ENCODE assay signal across 12 cellular contexts in the genomic region with DNA sequence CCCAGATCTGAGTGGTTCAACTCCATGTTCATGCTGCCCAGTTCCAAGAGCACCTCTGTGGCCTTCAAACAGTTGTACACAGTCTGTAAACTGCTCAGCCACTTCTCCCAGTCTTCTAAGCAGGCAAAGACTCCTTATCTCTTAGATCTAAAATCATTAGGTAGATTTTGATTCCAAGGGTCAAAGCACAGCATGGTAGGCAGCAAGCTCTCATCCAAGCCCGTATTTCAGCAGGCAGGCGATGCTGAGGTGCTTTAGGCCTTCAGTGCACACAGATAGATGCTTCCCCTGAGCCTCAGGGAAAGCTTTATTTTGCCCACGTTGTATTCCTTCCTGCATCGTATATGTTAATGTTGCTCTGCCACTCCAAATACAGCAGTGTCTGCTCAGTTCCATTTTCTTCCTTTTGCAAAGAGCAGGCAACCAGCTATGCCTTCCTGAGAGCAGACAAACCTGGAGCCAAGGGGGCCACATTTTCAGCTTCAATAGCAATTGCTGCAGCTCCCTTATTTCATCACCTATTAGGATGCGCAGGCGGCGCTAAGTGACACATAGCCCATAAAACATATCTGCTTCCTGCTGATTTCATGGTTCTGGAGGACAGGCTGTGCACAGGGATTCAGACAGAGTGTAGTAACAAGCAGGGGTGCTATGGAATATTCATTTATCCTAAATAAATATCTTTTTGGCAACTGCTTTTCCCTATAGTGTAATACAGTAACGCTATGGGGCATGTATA.
DNase-seq lines count a peak whose midpoint lies in the region; ATAC-seq and TF ChIP-seq lines count a peak whose summit lies in the region.
"Had no signal": no experiment of that assay in that cellular context is flagged by ENCODE, and none has a peak within 500 bp of the region (broad histone marks: within the 10 kb centered on the region; RNA-seq: fewer than 3 reads in every experiment).

No MANE protein-coding gene starts in this region.

- peaks cover 24% of the 10 kb centered on the region for H3K79me1 ChIP-seq in mesenchymal stem cell (replicated peaks; ENCODE audit: low read length, poor library complexity, severe bottlenecking)

- peak overlapping the region; percentile 32 for H3K4me2 ChIP-seq in mesenchymal stem cell (ENCODE audit: low read length, poor library complexity, severe bottlenecking)
- no peak overlapping the region for H3K4me2 ChIP-seq in MM.1S (ENCODE audit: low read depth, low read length)
- H3K4me2 ChIP-seq in Karpas-422 (ENCODE audit: low read depth, low read length, poor library complexity, severe bottlenecking) = no peak overlapping the region

- no peak overlapping the region for H3K14ac ChIP-seq in mesenchymal stem cell (ENCODE audit: low read length in 2 of 2)

- peak overlapping the region; percentile 25 to 98 for H3K18ac ChIP-seq in mesenchymal stem cell (ENCODE audit: low read depth in 1 of 2, low read length in 2 of 2)

- in situ Hi-C loops in ACHN (cut with HindIII; ENCODE audit: low pct_ligation_motif_present, low pct_unique_long_range_greater_than_20kb, low sequenced_read_pairs) = no loop called here

- H3K23ac ChIP-seq in mesenchymal stem cell (ENCODE audit: low read length in 2 of 2) = no peak overlapping the region

- H3K9ac ChIP-seq in mesenchymal stem cell (ENCODE audit: low read length) (no peak overlapping the region), MM.1S (ENCODE audit: low read length) (no peak overlapping the region), Karpas-422 (ENCODE audit: low read length) (no peak overlapping the region)

- H4K20me1 ChIP-seq in MM.1S (ENCODE audit: insufficient read depth, low read length) (no peaks in the 10 kb centered on the region), Karpas-422 (ENCODE audit: insufficient read depth, low read depth, low read length) (no peaks in the 10 kb centered on the region)

- H3K36me3 ChIP-seq in mesenchymal stem cell (ENCODE audit: control insufficient read depth in 1 of 2, insufficient read depth in 2 of 2, low read depth in 1 of 2, low read length in 2 of 2) = peaks cover 0 to 3% of the 10 kb centered on the region in 2 experiments
- no peaks in the 10 kb centered on the region for H3K36me3 ChIP-seq in MM.1S (replicated peaks; ENCODE audit: insufficient read depth, low read length)
- no peaks in the 10 kb centered on the region for H3K36me3 ChIP-seq in Karpas-422 (ENCODE audit: insufficient read depth, low read length)

- H3K27me3 ChIP-seq in mesenchymal stem cell (ENCODE audit: control insufficient read depth in 1 of 2, insufficient read depth in 1 of 2, low read length in 2 of 2) (no peaks in the 10 kb centered on the region), MM.1S (replicated peaks; ENCODE audit: insufficient read depth, low read length) (no peaks in the 10 kb centered on the region), Karpas-422 (ENCODE audit: low read length) (no peaks in the 10 kb centered on the region)

- no peaks in the 10 kb centered on the region for H3K9me2 ChIP-seq in MM.1S (replicated peaks; ENCODE audit: insufficient read depth, low read length)
- H3K9me2 ChIP-seq in Karpas-422 (replicated peaks; ENCODE audit: insufficient read depth, low read length) = no peaks in the 10 kb centered on the region

- H3K4me3 ChIP-seq in cardiac fibroblast (replicated peaks in 1 of 2; ENCODE audit: low read depth in 2 of 2, low read length in 2 of 2) (no peak overlapping the region), mesenchymal stem cell (ENCODE audit: insufficient read depth in 1 of 2, low read depth in 1 of 2, low read length in 2 of 2) (no peak overlapping the region), MM.1S (ENCODE audit: low read length) (no peak overlapping the region), Karpas-422 (ENCODE audit: low read length) (no peak overlapping the region)

- no peaks in the 10 kb centered on the region for H3K79me2 ChIP-seq in MM.1S (ENCODE audit: low read length)
- no peaks in the 10 kb centered on the region for H3K79me2 ChIP-seq in Karpas-422 (ENCODE audit: low read length)

- peak overlapping the region; percentile 46 for H2BK5ac ChIP-seq in mesenchymal stem cell (ENCODE audit: low read depth, low read length, poor library complexity, severe bottlenecking)

- H3K4ac ChIP-seq in mesenchymal stem cell (ENCODE audit: low read depth in 1 of 2, low read length in 2 of 2) = peak overlapping the region in 1 of 2 experiments; percentile 81

- no peak for TF ChIP-seq CTCF in cardiac fibroblast (IDR thresholded peaks at IDR 0.05; ENCODE audit: low read depth, low read length)
- no peak for TF ChIP-seq CTCF in MM.1S (IDR thresholded peaks at IDR 0.05; ENCODE audit: low read length)

- H3K4me1 ChIP-seq in mesenchymal stem cell (ENCODE audit: control insufficient read depth, insufficient read depth, low read depth, low read length) (peaks cover 29% of the 10 kb centered on the region), MM.1S (ENCODE audit: low read length) (no peaks in the 10 kb centered on the region), Karpas-422 (ENCODE audit: low read length) (no peaks in the 10 kb centered on the region)

- H2BK15ac ChIP-seq in mesenchymal stem cell (ENCODE audit: low read depth, poor library complexity, severe bottlenecking) = no peak overlapping the region

- H4K8ac ChIP-seq in mesenchymal stem cell (ENCODE audit: low read length) = peak overlapping the region; percentile 1

- 60% methylated on average over 5 of the region's 8 CpGs for WGBS in mesenchymal stem cell

- H4K91ac ChIP-seq in mesenchymal stem cell (ENCODE audit: low read length) = peak overlapping the region; percentile 15

- no peak overlapping the region for H2AFZ ChIP-seq in mesenchymal stem cell (ENCODE audit: low read depth, low read length)
- H2AFZ ChIP-seq in MM.1S (ENCODE audit: low read length) = no peak overlapping the region
- H2AFZ ChIP-seq in Karpas-422 (ENCODE audit: low read length) = no peak overlapping the region

- no peaks in the 10 kb centered on the region for H3K9me3 ChIP-seq in mesenchymal stem cell (ENCODE audit: control insufficient read depth, low read length)
- H3K9me3 ChIP-seq in MM.1S (replicated peaks; ENCODE audit: insufficient read depth, low read length) = no peaks in the 10 kb centered on the region
- no peaks in the 10 kb centered on the region for H3K9me3 ChIP-seq in Karpas-422 (ENCODE audit: low read length)

- ATAC-seq in GM18873 (IDR thresholded peaks at IDR 0.05; ENCODE audit: low FRiP score, unreplicated experiment) = no peak

- H2BK120ac ChIP-seq in mesenchymal stem cell (ENCODE audit: low read depth, low read length) = peak overlapping the region; percentile 1

- H3K27ac ChIP-seq in mesenchymal stem cell (ENCODE audit: low read length, poor library complexity, severe bottlenecking) (peak overlapping the region; percentile 86), MM.1S (ENCODE audit: low read length) (no peak overlapping the region), Karpas-422 (ENCODE audit: low read length) (no peak overlapping the region)

- peak overlapping the region; percentile 33 to 87 for H2BK12ac ChIP-seq in mesenchymal stem cell (ENCODE audit: low read length in 2 of 2)

- H2AK5ac ChIP-seq in mesenchymal stem cell (ENCODE audit: low read length, severe bottlenecking) = peak overlapping the region; percentile 66

- DNase-seq in ACHN (peak; percentile 25), HT-29 (ENCODE audit: low spot score) (peak; percentile 40), cardiac fibroblast (ENCODE audit: low read depth in 2 of 2) (peak; percentile 32 to 44), mesenchymal stem cell (peak; percentile 90), MM.1S (no peak), Karpas-422 (no peak), NCI-H2171 (lab: John Stamatoyannopoulos, UW) (no peak)
- DNase-seq: activated B cell treated with CpG ODN at 0.5 μM for 24 hours, activated gamma-delta T cell, C1 segment of cervical spinal cord, NCI-H1930 had no signal

- no peaks in the 10 kb centered on the region for H3F3A ChIP-seq in MM.1S (ENCODE audit: insufficient read depth, low read length)

Comparison
In these comparisons a context has a peak if more than half of its experiments do, and no peak if none do; other contexts are left out.
1. DNase-seq: peak in ACHN (single experiment), HT-29 (single experiment), cardiac fibroblast (2 of 2) and mesenchymal stem cell (single experiment); none in MM.1S (single experiment), Karpas-422 (single experiment) and NCI-H2171 (single experiment).